1 cellular context compared by ENCODE assay signal in genomic region chr11:20161923-20162322, GRCh38.
TF ChIP-seq lines count a peak whose summit lies in the region.

No MANE protein-coding gene starts in this region.

TF ChIP-seq in WTC11, 78 proteins besides CTCF, POLR2A, EP300 and RAD21 (continued from another document):
- TF ChIP-seq RELA (CRISPR knock-in tag; IDR thresholded peaks at IDR 0.05; ENCODE audit: borderline replicate concordance) (no peak), HMGA2 (CRISPR knock-in tag; IDR thresholded peaks at IDR 0.05) (no peak), NFYB (CRISPR knock-in tag; conservative IDR thresholded peaks at IDR 0.05; ENCODE audit: low read depth) (no peak), KAT7 (CRISPR knock-in tag; IDR thresholded peaks at IDR 0.05; ENCODE audit: borderline replicate concordance) (no peak), ATF3 (CRISPR knock-in tag; conservative IDR thresholded peaks at IDR 0.05) (no peak), SOX15 (CRISPR knock-in tag; IDR thresholded peaks at IDR 0.05) (no peak)
